Comparison of ENCODE assay signal across 22 cellular contexts in the genomic region with DNA sequence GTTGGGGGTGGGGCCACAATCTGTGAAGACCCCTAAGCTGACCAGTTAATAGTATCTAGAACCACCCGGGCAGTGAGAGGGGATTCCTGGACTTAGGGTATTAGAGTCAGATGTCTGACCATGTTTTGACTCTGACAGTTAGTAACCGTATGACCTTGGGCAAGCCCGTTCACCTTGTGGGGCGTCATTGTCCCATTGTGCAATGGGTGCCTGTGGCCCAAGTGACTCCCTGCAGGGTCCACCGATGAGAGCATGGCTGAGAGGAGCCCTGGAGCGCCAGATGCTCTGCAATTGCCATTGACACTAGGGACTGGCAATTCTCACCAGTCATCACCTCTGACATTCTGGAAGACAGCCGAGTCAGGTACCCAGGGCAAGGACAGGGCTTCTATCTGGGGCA.
"Had no signal": no experiment of that assay in that cellular context is flagged by ENCODE, and none has a peak within 500 bp of the region (broad histone marks: within the 10 kb centered on the region; RNA-seq: fewer than 3 reads in every experiment).

No MANE protein-coding gene starts in this region.

- H3K36me3 ChIP-seq: SJSA1 had no signal

- H3K9me3 ChIP-seq: SJSA1 had no signal

- H3K27ac Mint-ChIP-seq: IgD-negative memory B cell had no signal

- H3K27ac ChIP-seq: KMS-11, SJSA1, SK-N-MC had no signal

- H3K9ac ChIP-seq: KMS-11 had no signal

- H3K36me3 Mint-ChIP-seq: IgD-negative memory B cell had no signal

- H3K9me3 Mint-ChIP-seq: IgD-negative memory B cell had no signal

- H3K4me2 ChIP-seq: KMS-11 had no signal

- H3K4me3 ChIP-seq: K562, SJSA1, SK-N-MC had no signal

- DNase-seq: Kasumi-1, MM.1S, NCI-H1048, NCI-H1105, NCI-H1417, NCI-H1436 treated with DMSO at 0.1 percent for 48 hours, NCI-H1694, NCI-H187 treated with DMSO at 0.1 percent for 48 hours, NCI-H2029 treated with DMSO at 0.1 percent for 48 hours, NCI-H2171 treated with DMSO at 0.1 percent for 48 hours, NCI-H345, NCI-H446 treated with DMSO at 0.1 percent for 48 hours, NCI-H510A treated with DMSO at 0.1 percent for 48 hours, NCI-H526, Right ventricle myocardium superior, RPMI8226, SIG-M5 had no signal

- H3K4me1 ChIP-seq: SJSA1 had no signal

- ATAC-seq: K562 had no signal
